In the genomic region with DNA sequence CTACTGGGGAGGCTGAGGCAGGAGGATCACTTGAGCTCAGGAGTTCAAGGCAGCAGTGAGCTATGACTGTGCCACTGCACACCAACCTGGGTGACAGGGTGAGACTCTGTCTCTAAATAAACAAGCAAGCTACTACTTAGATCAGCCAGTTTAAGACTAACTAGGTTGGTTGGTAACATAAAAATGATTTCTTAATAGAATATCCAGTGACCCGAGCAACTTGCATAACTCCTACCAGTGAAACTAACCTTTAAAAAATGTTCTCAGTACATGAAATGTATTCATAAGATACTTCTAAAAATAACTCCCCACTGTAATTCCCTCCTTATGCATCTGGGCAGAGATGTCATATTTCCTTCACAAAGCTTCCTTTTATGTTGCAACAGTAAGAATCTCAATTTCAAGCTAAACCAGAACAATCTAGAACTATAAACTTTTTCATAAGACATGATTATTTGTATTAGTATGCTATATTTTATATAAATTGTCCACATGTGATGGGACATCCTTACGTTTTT, we compare ENCODE assay signal across 8 cellular contexts. TPM values are rescaled to one million over a fixed set of nuclear protein-coding genes. Genes with fewer than 3 reads are reported as not detected.
DNase-seq lines count a peak whose midpoint lies in the region; ATAC-seq, FAIRE-seq and TF ChIP-seq lines count a peak whose summit lies in the region.

No MANE protein-coding gene starts in this region.

- H3K36me3 Mint-ChIP-seq in naive thymus-derived CD4-positive, alpha-beta T cell, result peaks cover 5 to 28% (median 23%) of the 10 kb centered on the region in 5 donors

- no peaks in the 10 kb centered on the region for H3K27me3 ChIP-seq in breast epithelium
- H3K27me3 ChIP-seq in naive thymus-derived CD4-positive, alpha-beta T cell (ENCODE audit: control insufficient read depth in 2 of 2, insufficient read depth in 2 of 2, low read length in 2 of 2), result no peaks in the 10 kb centered on the region
- no peaks in the 10 kb centered on the region for H3K27me3 ChIP-seq in BE2C

- peaks cover 0 to 4% (median 0%) of the 10 kb centered on the region in 11 donors for H3K9me3 Mint-ChIP-seq in naive thymus-derived CD4-positive, alpha-beta T cell

- ATAC-seq in naive thymus-derived CD4-positive, alpha-beta T cell, result peak; percentile 60
- ATAC-seq in HG03439 (IDR thresholded peaks at IDR 0.05; ENCODE audit: unreplicated experiment), result no peak

- intact Hi-C loops in breast epithelium (cut with DNase I; ENCODE audit: low total_unique reads), result no loop called here
- intact Hi-C loops in naive thymus-derived CD4-positive, alpha-beta T cell (cut with micrococcal nuclease), result loop anchor here (1.0 to 5.0 kb wide), 4 partner anchors 45 to 295 kb away; partner anchors contain the start of gene WSB2 (in 1 of the 2)

- peak overlapping the region in 8 of 9 donors; percentile 33 to 96 (median 81) for H3K27ac Mint-ChIP-seq in naive thymus-derived CD4-positive, alpha-beta T cell

- H3K4me1 ChIP-seq in breast epithelium (no peaks in the 10 kb centered on the region), BE2C (peaks cover 7% of the 10 kb centered on the region; the same call in 1 of the 2 replicates)
- H3K4me1 ChIP-seq in naive thymus-derived CD4-positive, alpha-beta T cell (ENCODE audit: control insufficient read depth in 2 of 2, insufficient read depth in 2 of 2, low read length in 2 of 2), result peaks cover 21 to 29% of the 10 kb centered on the region in 2 donors

- H3K36me3 ChIP-seq in breast epithelium (no peaks in the 10 kb centered on the region), BE2C (no peaks in the 10 kb centered on the region)
- no peaks in the 10 kb centered on the region for H3K36me3 ChIP-seq in naive thymus-derived CD4-positive, alpha-beta T cell (ENCODE audit: control insufficient read depth in 2 of 3, insufficient read depth in 3 of 3, low read length in 3 of 3)

- POLR2A ChIA-PET in naive thymus-derived CD4-positive, alpha-beta T cell (lab: Charles Lee), result interaction anchor here (1.0 to 5.2 kb wide), 5 partner anchors 16 to 72 kb away, joined by 4 to 49 read pairs (median 4); partner anchors contain the start of genes SUDS3 and TAOK3

- no peaks in the 10 kb centered on the region for H3K27me3 Mint-ChIP-seq in naive thymus-derived CD4-positive, alpha-beta T cell

- peak overlapping the region in 1 of 3 donors; percentile 29 for H3K4me3 ChIP-seq in breast epithelium
- peak overlapping the region; percentile 58 for H3K4me3 ChIP-seq in naive thymus-derived CD4-positive, alpha-beta T cell (ENCODE audit: low read length)
- no peak overlapping the region for H3K4me3 ChIP-seq in BE2C (ENCODE audit: low read depth, low read length)

- H3K4me1 Mint-ChIP-seq in naive thymus-derived CD4-positive, alpha-beta T cell, result peaks cover 34 to 66% (median 59%) of the 10 kb centered on the region in 7 donors

- peak overlapping the region; percentile 61 to 81 for H3K27ac ChIP-seq in breast epithelium
- H3K27ac ChIP-seq in naive thymus-derived CD4-positive, alpha-beta T cell (ENCODE audit: low read depth, low read length), result peak overlapping the region; percentile 14

- no peaks in the 10 kb centered on the region for H3K9me3 ChIP-seq in breast epithelium
- H3K9me3 ChIP-seq in naive thymus-derived CD4-positive, alpha-beta T cell (ENCODE audit: control insufficient read depth in 2 of 3, low read length in 3 of 3), result no peaks in the 10 kb centered on the region
- H3K9me3 ChIP-seq in BE2C, result no peaks in the 10 kb centered on the region

- TF ChIP-seq CTCF in breast epithelium (IDR thresholded peaks at IDR 0.05) (no peak), BE2C (IDR thresholded peaks at IDR 0.05; ENCODE audit: low read depth, low read length) (no peak), D721Med (IDR thresholded peaks at IDR 0.05; ENCODE audit: insufficient read depth, missing control alignments) (no peak)

- FAIRE-seq in GM12891 (lab: Jason Lieb, UNC), result peak; percentile 47
- no peak for FAIRE-seq in frontal cortex (lab: Jason Lieb, UNC)
- FAIRE-seq in D721Med (lab: Jason Lieb, UNC), result no peak

- no peak for DNase-seq in GM12891 (ENCODE audit: insufficient read length, low spot score)
- DNase-seq in M059J (ENCODE audit: low read depth), result peak; percentile 44
- DNase-seq in breast epithelium (ENCODE audit: low spot score in 2 of 2), result no peak
- DNase-seq in naive thymus-derived CD4-positive, alpha-beta T cell, result no peak
- DNase-seq in BE2C, result no peak
- DNase-seq in frontal cortex (ENCODE audit: low spot score in 2 of 2), result no peak
- no peak for DNase-seq in D721Med (ENCODE audit: insufficient read length, low spot score)

- no peak for TF ChIP-seq POLR2A in GM12891 (IDR thresholded peaks at IDR 0.05; ENCODE audit: low read depth, low read length)
- no peak for TF ChIP-seq POLR2A in breast epithelium (IDR thresholded peaks at IDR 0.05)

- H3K4me3 Mint-ChIP-seq in naive thymus-derived CD4-positive, alpha-beta T cell, result peak overlapping the region; percentile 73 to 98 (median 86)

- CTCF ChIA-PET in naive thymus-derived CD4-positive, alpha-beta T cell (lab: Charles Lee), result interaction anchor here (0.6 to 5.7 kb wide), 3 partner anchors 12 to 44 kb away, joined by 4 to 50 read pairs (median 5); partner anchors contain the start of gene SUDS3

TF ChIP-seq in GM12891, 5 proteins besides CTCF, POLR2A, EP300 and RAD21:
- no peak for TF ChIP-seq POLR2AphosphoS5 (IDR thresholded peaks at IDR 0.05; ENCODE audit: low read depth, low read length)
- no peak for TF ChIP-seq SPI1 (IDR thresholded peaks at IDR 0.05; ENCODE audit: low read depth, low read length)
- no peak for TF ChIP-seq PAX5 (IDR thresholded peaks at IDR 0.05; ENCODE audit: insufficient read depth, low read length, severe bottlenecking)
- TF ChIP-seq TAF1 (IDR thresholded peaks at IDR 0.05; ENCODE audit: low read depth, low read length), result no peak
- no peak for TF ChIP-seq POU2F2 (IDR thresholded peaks at IDR 0.05; ENCODE audit: low read depth, low read length)

RNA-seq across cellular contexts. Expression of gene TAOK3, which starts 15.8 kb away (rescaled TPM):
- 37.2 TPM for polyA plus RNA-seq in GM12891 (2012; ENCODE audit: low read depth, missing spikeins)
- 21.9 and 24.7 TPM in 2 replicates for total RNA-seq in M059J (2014; rRNA removed; shearing (Covaris generic))
- 10 to 100 TPM; 43.5 to 57.8 (median 46.9) TPM for total RNA-seq in breast epithelium
- 100 to 1,000 TPM in 1 of 5 experiments, 10 to 100 TPM in 4; 55.2 to 102 (median 67.3) TPM for total RNA-seq in naive thymus-derived CD4-positive, alpha-beta T cell
- polyA plus RNA-seq in naive thymus-derived CD4-positive, alpha-beta T cell, result 10 to 100 TPM; 72.8 to 78.8 TPM
- polyA plus RNA-seq in BE2C (2012; ENCODE audit: insufficient read depth, insufficient read length, low read depth), result 40.6 TPM
- 61.1 TPM for total RNA-seq in frontal cortex

RNA-seq across cellular contexts. Expression of gene SUDS3, which starts 19.5 kb away (rescaled TPM):
- 10.7 TPM for polyA plus RNA-seq in GM12891 (2012; ENCODE audit: low read depth, missing spikeins)
- total RNA-seq in M059J (2014; rRNA removed; shearing (Covaris generic)), result 29.2 and 43.3 TPM in 2 replicates
- total RNA-seq in breast epithelium, result 10 to 100 TPM; 38.9 to 66.3 (median 47.2) TPM
- 10 to 100 TPM; 23.9 to 32.2 (median 27.0) TPM for total RNA-seq in naive thymus-derived CD4-positive, alpha-beta T cell
- 10 to 100 TPM; 10.1 to 13.4 TPM for polyA plus RNA-seq in naive thymus-derived CD4-positive, alpha-beta T cell
- 7.5 TPM for polyA plus RNA-seq in BE2C (2012; ENCODE audit: insufficient read depth, insufficient read length, low read depth)
- 63.6 TPM for total RNA-seq in frontal cortex
